ENCODE assay signal across 13 cellular contexts in the genomic region with DNA sequence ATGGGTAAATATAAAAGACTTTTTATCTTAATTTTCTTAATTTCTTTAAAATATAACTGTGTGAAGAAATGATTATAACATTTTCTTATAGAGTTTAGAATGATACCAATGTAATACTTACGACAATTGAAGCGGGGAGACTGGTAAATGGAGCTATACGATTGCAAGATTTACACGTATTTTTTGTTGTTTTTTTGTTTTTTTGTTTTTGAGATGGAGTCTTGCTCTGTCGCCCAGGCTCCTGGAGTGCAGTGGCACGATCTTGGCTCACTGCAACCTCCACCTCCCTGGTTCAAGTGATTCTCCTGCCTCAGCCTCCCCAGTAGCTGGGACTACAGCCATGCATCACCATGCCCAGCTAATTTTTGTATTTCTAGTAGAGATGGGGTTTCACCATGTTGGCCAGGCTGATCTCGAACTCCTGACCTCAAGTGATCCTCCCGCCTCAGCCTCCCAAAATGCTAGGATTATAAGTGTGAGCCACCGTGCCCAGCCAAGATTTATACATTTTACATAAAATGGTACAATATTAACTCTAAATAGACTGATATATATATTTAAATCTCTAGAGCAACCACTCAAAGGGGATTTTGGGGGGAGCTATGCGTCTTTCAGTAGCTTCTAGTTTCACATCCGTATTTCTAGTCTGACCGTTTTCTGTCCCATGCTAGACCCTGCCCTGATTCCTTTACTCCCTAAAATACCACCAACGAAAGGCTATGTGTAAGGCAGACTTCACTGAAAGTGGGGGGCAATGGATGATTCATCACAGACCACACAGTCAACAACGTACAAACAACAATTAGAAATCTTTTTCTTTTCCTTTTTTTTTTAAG. TPM values are rescaled to one million over a fixed set of nuclear protein-coding genes. Genes with fewer than 3 reads are reported as not detected.
A peak's percentile ranks its signal among the peaks of the same experiment; 100 is the strongest.
DNase-seq lines count a peak whose midpoint lies in the region; ATAC-seq, FAIRE-seq and TF ChIP-seq lines count a peak whose summit lies in the region.
"Had no signal": no experiment of that assay in that cellular context is flagged by ENCODE, and none has a peak within 500 bp of the region (broad histone marks: within the 10 kb centered on the region; RNA-seq: fewer than 3 reads in every experiment).

No MANE protein-coding gene starts in this region.

- intact Hi-C loops in upper lobe of right lung (cut with DNase I): no loop called here

- no peak overlapping the region for H3K4me3 ChIP-seq in upper lobe of right lung
- H3K4me3 ChIP-seq: PC-9, tibial nerve had no signal

- H3K27ac ChIP-seq in upper lobe of right lung: no peak overlapping the region
- H3K27ac ChIP-seq: PC-9, tibial nerve had no signal

- H3K27me3 Mint-ChIP-seq in IgD-negative memory B cell: no peaks in the 10 kb centered on the region

- peak overlapping the region in 3 of 4 donors; percentile 27 to 88 (median 87) for H3K4me3 Mint-ChIP-seq in IgD-negative memory B cell

- peak overlapping the region in 1 of 3 donors; percentile 92 for H3K27ac Mint-ChIP-seq in IgD-negative memory B cell

- TF ChIP-seq CTCF in upper lobe of right lung (IDR thresholded peaks at IDR 0.05): no peak

- H3K4me1 ChIP-seq in upper lobe of right lung: no peaks in the 10 kb centered on the region
- H3K4me1 ChIP-seq: tibial nerve had no signal

- no peaks in the 10 kb centered on the region for H3K9me3 ChIP-seq in upper lobe of right lung
- H3K9me3 ChIP-seq: tibial nerve had no signal

- no peaks in the 10 kb centered on the region for H3K36me3 ChIP-seq in upper lobe of right lung
- H3K36me3 ChIP-seq: tibial nerve had no signal

- FAIRE-seq in GM19239 (lab: Jason Lieb, UNC): peak; percentile 85
- FAIRE-seq: D721Med had no signal

- DNase-seq in GM19239 (ENCODE audit: insufficient read length, low spot score) (no peak), upper lobe of right lung (peak; percentile 5), HEK293T (ENCODE audit: extremely low spot score) (no peak)
- no peak for DNase-seq in activated CD4-positive, CD25-positive, alpha-beta regulatory T cell treated with anti-CD3 and anti-CD28 coated beads, Interleukin-2, amount 50 U/mL, for 72 hours
- no peak for DNase-seq in activated T-cell treated with anti-CD3 and anti-CD28 coated beads, Interleukin-2, amount 50 U/mL, for 48 hours
- DNase-seq: activated CD8-positive, alpha-beta memory T cell treated with anti-CD3 and anti-CD28 coated beads, Interleukin-2, amount 50 U/mL, for 4 hours; NCI-H1436; PC-9; T1000 had no signal

- CTCF ChIA-PET in HEK293T (lab: Yijun Ruan, JAX): no interaction called here

- H3K9me3 Mint-ChIP-seq in IgD-negative memory B cell: no peaks in the 10 kb centered on the region

- peak; percentile 83 for ATAC-seq in HG02852 (IDR thresholded peaks at IDR 0.05; ENCODE audit: unreplicated experiment)
- ATAC-seq in upper lobe of right lung: no peak

- POLR2A ChIA-PET in HEK293T (lab: Yijun Ruan, JAX): no interaction called here

- H3K27me3 ChIP-seq in upper lobe of right lung: no peaks in the 10 kb centered on the region
- H3K27me3 ChIP-seq: tibial nerve had no signal

- H3K4me1 Mint-ChIP-seq in IgD-negative memory B cell: peaks cover 18 to 28% (median 24%) of the 10 kb centered on the region in 3 donors

- peaks cover 2% of the 10 kb centered on the region for H3K36me3 Mint-ChIP-seq in IgD-negative memory B cell

TF ChIP-seq in HEK293T, 16 proteins besides CTCF, POLR2A, EP300 and RAD21:
- no peak for TF ChIP-seq CTBP1 (IDR thresholded peaks at IDR 0.05; ENCODE audit: borderline replicate concordance)
- TF ChIP-seq FOXM1 (IDR thresholded peaks at IDR 0.05; ENCODE audit: borderline replicate concordance): no peak
- TF ChIP-seq TARDBP (IDR thresholded peaks at IDR 0.05): no peak
- TF ChIP-seq SUZ12 (IDR thresholded peaks at IDR 0.05): no peak
- no peak for TF ChIP-seq ZNF384 (IDR thresholded peaks at IDR 0.05)
- no peak for TF ChIP-seq SP1 (IDR thresholded peaks at IDR 0.05)
- no peak for TF ChIP-seq LEF1 (IDR thresholded peaks at IDR 0.05; ENCODE audit: borderline replicate concordance)
- TF ChIP-seq HDGF (IDR thresholded peaks at IDR 0.05; ENCODE audit: borderline replicate concordance): no peak
- TF ChIP-seq NFRKB (IDR thresholded peaks at IDR 0.05): no peak
- TF ChIP-seq, protein P1, sequence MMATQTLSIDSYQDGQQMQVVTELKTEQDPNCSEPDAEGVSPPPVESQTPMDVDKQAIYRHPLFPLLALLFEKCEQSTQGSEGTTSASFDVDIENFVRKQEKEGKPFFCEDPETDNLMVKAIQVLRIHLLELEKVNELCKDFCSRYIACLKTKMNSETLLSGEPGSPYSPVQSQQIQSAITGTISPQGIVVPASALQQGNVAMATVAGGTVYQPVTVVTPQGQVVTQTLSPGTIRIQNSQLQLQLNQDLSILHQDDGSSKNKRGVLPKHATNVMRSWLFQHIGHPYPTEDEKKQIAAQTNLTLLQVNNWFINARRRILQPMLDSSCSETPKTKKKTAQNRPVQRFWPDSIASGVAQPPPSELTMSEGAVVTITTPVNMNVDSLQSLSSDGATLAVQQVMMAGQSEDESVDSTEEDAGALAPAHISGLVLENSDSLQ (IDR thresholded peaks at IDR 0.05): no peak
- TF ChIP-seq L3MBTL2 (conservative IDR thresholded peaks at IDR 0.05): no peak
- no peak for TF ChIP-seq FOXK2 (IDR thresholded peaks at IDR 0.05)
- TF ChIP-seq FOXA1 (IDR thresholded peaks at IDR 0.05): no peak
- no peak for TF ChIP-seq BHLHE40 (IDR thresholded peaks at IDR 0.05; ENCODE audit: borderline replicate concordance)

RNA-seq across cellular contexts. Expression of a gene that starts 28.2 kb away (rescaled TPM):
- 11.2 TPM for polyA plus RNA-seq in IgD-negative memory B cell
- 26.6 TPM for total RNA-seq in upper lobe of right lung
